ENCODE assay signal across 8 cellular contexts in genomic region chr7:107201795-107202450, GRCh38. TPM values are rescaled to one million over a fixed set of nuclear protein-coding genes. Genes with fewer than 3 reads are reported as not detected.
DNase-seq lines count a peak whose midpoint lies in the region; ATAC-seq and TF ChIP-seq lines count a peak whose summit lies in the region.

No MANE protein-coding gene starts in this region.

- peak; percentile 62 for ATAC-seq in HG02885 (IDR thresholded peaks at IDR 0.05; ENCODE audit: poor library complexity, unreplicated experiment)
- ATAC-seq in GM18873 (IDR thresholded peaks at IDR 0.05; ENCODE audit: low FRiP score, unreplicated experiment) = no peak
- no peak for ATAC-seq in GM21515 (IDR thresholded peaks at IDR 0.05; ENCODE audit: unreplicated experiment)

- H3K4me1 ChIP-seq in adrenal gland (replicated peaks in 1 of 2) = peaks cover 4 to 9% of the 10 kb centered on the region in 2 donors
- H3K4me1 ChIP-seq in hepatocyte (ENCODE audit: insufficient read depth) = no peaks in the 10 kb centered on the region

- H3K4me3 ChIP-seq in adrenal gland = no peak overlapping the region
- no peak overlapping the region for H3K4me3 ChIP-seq in hepatocyte

- peak; percentile 46 for DNase-seq in EH (ENCODE audit: low read depth)
- DNase-seq in NCI-H524 (lab: John Stamatoyannopoulos, UW) = peak; percentile 41 to 85
- peak in 6 of 7 donors; percentile 31 to 78 (median 42) for DNase-seq in adrenal gland
- DNase-seq in hepatocyte (ENCODE audit: low spot score) = peak; percentile 47
- DNase-seq in stimulated activated CD8-positive, alpha-beta memory T cell treated with anti-CD3 and anti-CD28 coated beads, Interleukin-4, amount 100 ng/mL, for 48 hours = peak; percentile 35

- no peak for TF ChIP-seq POLR2A in adrenal gland (IDR thresholded peaks at IDR 0.05)

- intact Hi-C loops in adrenal gland (cut with DNase I) = loop anchor here in 1 of 2 donors (10.0 kb wide), 1 partner anchor 523 kb away; no protein-coding TSS in a partner anchor

- H3K9me3 ChIP-seq in adrenal gland (replicated peaks in 1 of 3) (no peaks in the 10 kb centered on the region), hepatocyte (ENCODE audit: low read depth) (no peaks in the 10 kb centered on the region)

- H4K20me1 ChIP-seq in hepatocyte (ENCODE audit: insufficient read depth, poor library complexity, severe bottlenecking) = no peaks in the 10 kb centered on the region

- H3K36me3 ChIP-seq in adrenal gland (replicated peaks in 1 of 2) = peaks cover 0 to 82% of the 10 kb centered on the region in 2 donors
- no peaks in the 10 kb centered on the region for H3K36me3 ChIP-seq in hepatocyte (replicated peaks; ENCODE audit: insufficient read depth, low read depth)

- no peak overlapping the region for H3K27ac ChIP-seq in adrenal gland
- no peak overlapping the region for H3K27ac ChIP-seq in hepatocyte

- 56 to 77% (median 66%) methylated on average over 4 of the region's 4 CpGs for WGBS in adrenal gland, 4 donors
- WGBS in hepatocyte (ENCODE audit: low lambda C conversion rate, missing lambda C conversion rate) = 84% methylated on average over 4 of the region's 4 CpGs

- H3K27me3 ChIP-seq in adrenal gland (no peaks in the 10 kb centered on the region), hepatocyte (no peaks in the 10 kb centered on the region)

- H3K9me2 ChIP-seq in hepatocyte (replicated peaks; ENCODE audit: insufficient read depth) = no peaks in the 10 kb centered on the region

- no peaks in the 10 kb centered on the region for H3K79me2 ChIP-seq in hepatocyte

- TF ChIP-seq CTCF in adrenal gland (IDR thresholded peaks at IDR 0.05) = peak; percentile 8 to 55 (median 48)
- peak; percentile 53 for TF ChIP-seq CTCF in hepatocyte (IDR thresholded peaks at IDR 0.05; ENCODE audit: poor library complexity)

- H2AFZ ChIP-seq in hepatocyte = no peak overlapping the region

- no peak overlapping the region for H3K4me2 ChIP-seq in hepatocyte

RNA-seq across cellular contexts. Expression of gene HBP1, which starts 33.1 kb away (rescaled TPM):
- total RNA-seq in adrenal gland = 100 to 1,000 TPM in 4 of 8 donors, 10 to 100 TPM in 4; 43.9 to 158 (median 96.5) TPM
- polyA plus RNA-seq in adrenal gland = 10 to 100 TPM; 36.2 to 76.2 (median 40.4) TPM
- 84.7 and 100 TPM in 2 replicates for total RNA-seq in hepatocyte
- polyA plus RNA-seq in hepatocyte = 47.7 and 53.9 TPM in 2 replicates
